17 cellular contexts compared by ENCODE assay signal in genomic region chr15:55969582-55969981, GRCh38.
"Had no signal": no experiment of that assay in that cellular context is flagged by ENCODE, and none has a peak within 500 bp of the region (broad histone marks: within the 10 kb centered on the region; RNA-seq: fewer than 3 reads in every experiment).

No MANE protein-coding gene starts in this region.

- DNase-seq: activated CD4-positive, alpha-beta T cell treated with anti-CD3 and anti-CD28 coated beads for 48 hours; activated CD8-positive, alpha-beta memory T cell treated with anti-CD3 and anti-CD28 coated beads, Interleukin-2, amount 50 U/mL, for 48 hours; activated gamma-delta T cell; activated T-cell treated with anti-CD3 and anti-CD28 coated beads, Interleukin-2, amount 50 U/mL, for 72 hours; central memory CD4-positive, alpha-beta T cell; cortex of kidney; effector memory CD4-positive, alpha-beta T cell; left colon; mesenchymal stem cell; nephron progenitor cell; retina; stimulated activated CD4-positive, alpha-beta T cell treated with anti-CD3 and anti-CD28 coated beads, Interleukin-4, amount 100 ng/mL, for 1 hour; stimulated activated naive B cell treated with anti-CD40 and anti-IgM and Interleukin-4, amounts not matched to agents 10 μg/mL and 1 μg/mL and 100 μg/mL, for 72 hours; tibial artery had no signal

- H3K27ac ChIP-seq: gastroesophageal sphincter, parathyroid adenoma, tibial artery had no signal

- H3K36me3 Mint-ChIP-seq: stimulated activated naive B cell treated with anti-CD40 and anti-IgM and Interleukin-4, amounts not matched to agents 10 μg/mL and 1 μg/mL and 100 μg/mL, for 72 hours; WTC11 had no signal

- H3K4me1 ChIP-seq: gastroesophageal sphincter, parathyroid adenoma had no signal

- H3K27ac Mint-ChIP-seq: activated T-cell treated with anti-CD3 and anti-CD28 coated beads, Interleukin-2, amount 50 U/mL, for 72 hours; stimulated activated naive B cell treated with anti-CD40 and anti-IgM and Interleukin-4, amounts not matched to agents 10 μg/mL and 1 μg/mL and 100 μg/mL, for 72 hours; WTC11 had no signal

- H3K27me3 ChIP-seq: gastroesophageal sphincter, tibial artery had no signal

- H3K4me1 Mint-ChIP-seq: stimulated activated naive B cell treated with anti-CD40 and anti-IgM and Interleukin-4, amounts not matched to agents 10 μg/mL and 1 μg/mL and 100 μg/mL, for 72 hours; WTC11 had no signal

- ATAC-seq: activated T-cell treated with anti-CD3 and anti-CD28 coated beads, Interleukin-2, amount 50 U/mL, for 72 hours; gastroesophageal sphincter; left colon; stimulated activated naive B cell treated with anti-CD40 and anti-IgM and Interleukin-4, amounts not matched to agents 10 μg/mL and 1 μg/mL and 100 μg/mL, for 72 hours had no signal

- H3K9me3 ChIP-seq: gastroesophageal sphincter, tibial artery had no signal

- H3K36me3 ChIP-seq: gastroesophageal sphincter had no signal

- H3K4me3 Mint-ChIP-seq: activated T-cell treated with anti-CD3 and anti-CD28 coated beads, Interleukin-2, amount 50 U/mL, for 72 hours; nephron progenitor cell; stimulated activated naive B cell treated with anti-CD40 and anti-IgM and Interleukin-4, amounts not matched to agents 10 μg/mL and 1 μg/mL and 100 μg/mL, for 72 hours; WTC11 had no signal

- H3K4me3 ChIP-seq: gastroesophageal sphincter, tibial artery had no signal

- H3K9me3 Mint-ChIP-seq: WTC11 had no signal

- H3K27me3 Mint-ChIP-seq: stimulated activated naive B cell treated with anti-CD40 and anti-IgM and Interleukin-4, amounts not matched to agents 10 μg/mL and 1 μg/mL and 100 μg/mL, for 72 hours had no signal
